In genomic region chr14:74084277-74085046, GRCh38 we compare ENCODE assay signal across 8 cellular contexts. TPM values are rescaled to one million over a fixed set of nuclear protein-coding genes. Genes with fewer than 3 reads are reported as not detected.
DNase-seq lines count a peak whose midpoint lies in the region; ATAC-seq, FAIRE-seq and TF ChIP-seq lines count a peak whose summit lies in the region.

Gene ALDH6A1 (minus strand): TSS chr14:74084453. CDS start chr14:74084394, 59 bp downstream.
Gene LIN52 (plus strand): TSS chr14:74084956. CDS start chr14:74084975, 19 bp downstream.

- peak; percentile 85 for ATAC-seq in GM21390 (IDR thresholded peaks at IDR 0.05; ENCODE audit: unreplicated experiment)
- ATAC-seq in activated CD8-positive, alpha-beta memory T cell treated with anti-CD3 and anti-CD28 coated beads, Interleukin-2, amount 10 ng/mL, durations not matched to agents 7 days and 5 days = peak; percentile 95

- H4K5ac ChIP-seq in H1 (ENCODE audit: insufficient read length, low read depth, low read length) = peak within 1 kb of the TSS; percentile 43

- no peaks in the 10 kb centered on the region for H3K27me3 Mint-ChIP-seq in activated CD8-positive, alpha-beta memory T cell treated with anti-CD3 and anti-CD28 coated beads, Interleukin-2, amount 10 ng/mL, durations not matched to agents 7 days and 5 days

- CTCF ChIA-PET in activated CD8-positive, alpha-beta memory T cell treated with anti-CD3 and anti-CD28 coated beads, Interleukin-2, amount 10 ng/mL, durations not matched to agents 7 days and 5 days (lab: Charles Lee) = interaction anchor here (0.6 to 1.0 kb wide), 3 partner anchors 169 to 1152 kb away, joined by 3 read pairs; no protein-coding TSS in a partner anchor
- CTCF ChIA-PET in H1 (lab: Charles Lee; ENCODE audit: partially characterized antibody) = interaction anchor here (0.6 kb wide), 2 partner anchors 177 to 396 kb away, joined by 3 to 4 read pairs; no protein-coding TSS in a partner anchor

- peak within 1 kb of the TSS; percentile 32 for H4K91ac ChIP-seq in H1 (replicated peaks; ENCODE audit: insufficient read length, low read length)
- no peak within 1 kb of the TSS for H4K91ac ChIP-seq in mesenchymal stem cell (ENCODE audit: low read length)

- H3K36me3 Mint-ChIP-seq in activated CD8-positive, alpha-beta memory T cell treated with anti-CD3 and anti-CD28 coated beads, Interleukin-2, amount 10 ng/mL, durations not matched to agents 7 days and 5 days = peaks cover 20% of the 10 kb centered on the region

- H3K27ac ChIP-seq in HUES48 (ENCODE audit: low read depth, low read length) = peak within 1 kb of the TSS; percentile 92
- peak within 1 kb of the TSS; percentile 89 for H3K27ac ChIP-seq in H1 (ENCODE audit: low read depth, low read length)
- H3K27ac ChIP-seq in mesenchymal stem cell (ENCODE audit: low read length, poor library complexity, severe bottlenecking) = peak within 1 kb of the TSS; percentile 57

- peak within 1 kb of the TSS; percentile 75 to 78 for H3K4me2 ChIP-seq in H1 (ENCODE audit: insufficient read depth in 1 of 2, low read depth in 2 of 2, low read length in 2 of 2)
- H3K4me2 ChIP-seq in mesenchymal stem cell (ENCODE audit: low read length, poor library complexity, severe bottlenecking) = peak within 1 kb of the TSS; percentile 91

- peak within 1 kb of the TSS; percentile 98 for H3K27ac Mint-ChIP-seq in activated CD8-positive, alpha-beta memory T cell treated with anti-CD3 and anti-CD28 coated beads, Interleukin-2, amount 10 ng/mL, durations not matched to agents 7 days and 5 days

- H2BK12ac ChIP-seq in H1 (ENCODE audit: low read depth, low read length) = peak within 1 kb of the TSS; percentile 94
- H2BK12ac ChIP-seq in mesenchymal stem cell (ENCODE audit: low read length in 2 of 2) = no peak within 1 kb of the TSS

- peak within 1 kb of the TSS; percentile 100 for H3K4me3 Mint-ChIP-seq in activated CD8-positive, alpha-beta memory T cell treated with anti-CD3 and anti-CD28 coated beads, Interleukin-2, amount 10 ng/mL, durations not matched to agents 7 days and 5 days

- POLR2A ChIA-PET in H1 (lab: Charles Lee; ENCODE audit: partially characterized antibody) = interaction anchor here (1.0 to 5.4 kb wide), 5 partner anchors 10 to 29 kb away, joined by 3 to 26 read pairs (median 3); no protein-coding TSS in a partner anchor

- H3K56ac ChIP-seq in H1 (replicated peaks; ENCODE audit: insufficient read length, low read depth, low read length) = peak within 1 kb of the TSS; percentile 75

- H3K4me1 ChIP-seq in HUES48 (ENCODE audit: control insufficient read depth, insufficient read depth, low read length) (peaks cover 12% of the 10 kb centered on the region), NT2/D1 (ENCODE audit: insufficient read depth, insufficient read length) (no peaks in the 10 kb centered on the region), H1 (replicated peaks in 1 of 4; ENCODE audit: control insufficient read depth in 3 of 4, insufficient read depth in 4 of 4, low read length in 3 of 4) (peaks cover 0 to 3% (median 2%) of the 10 kb centered on the region in 4 experiments; a peak in 4 of 7 replicates), mesenchymal stem cell (ENCODE audit: control insufficient read depth, insufficient read depth, low read depth, low read length) (peaks cover 4% of the 10 kb centered on the region)

- H3K23me2 ChIP-seq in H1 (ENCODE audit: low read depth, low read length) = peaks cover 7% of the 10 kb centered on the region; the same call in 1 of the 2 replicates

- TF ChIP-seq RAD21 in H1 (IDR thresholded peaks at IDR 0.05 in 1 of 2, conservative IDR thresholded peaks at IDR 0.05 in 1 of 2; ENCODE audit: low read depth in 2 of 2, low read length in 2 of 2) = no peak

- no peak within 1 kb of the TSS for H3K4ac ChIP-seq in H1 (replicated peaks; ENCODE audit: insufficient read length, low read depth, low read length)
- H3K4ac ChIP-seq in mesenchymal stem cell (ENCODE audit: low read depth in 1 of 2, low read length in 2 of 2) = peak within 1 kb of the TSS in 1 of 2 experiments; percentile 11

- H4K20me1 ChIP-seq in H1 (replicated peaks in 1 of 2; ENCODE audit: control insufficient read depth in 1 of 2, insufficient read depth in 2 of 2, low read length in 2 of 2) = no peaks in the 10 kb centered on the region

- H3K27me3 ChIP-seq in HUES48 (ENCODE audit: control insufficient read depth, insufficient read depth, low read length) (no peaks in the 10 kb centered on the region), NT2/D1 (ENCODE audit: insufficient read depth, insufficient read length) (no peaks in the 10 kb centered on the region), H1 (replicated peaks in 1 of 4; ENCODE audit: control insufficient read depth in 3 of 4, extremely low read depth in 1 of 4, insufficient read depth in 3 of 4, low read length in 3 of 4) (no peaks in the 10 kb centered on the region), mesenchymal stem cell (ENCODE audit: control insufficient read depth in 1 of 2, insufficient read depth in 1 of 2, low read length in 2 of 2) (no peaks in the 10 kb centered on the region)

- H3K36me3 ChIP-seq in HUES48 (ENCODE audit: control insufficient read depth, insufficient read depth, low read length) (no peaks in the 10 kb centered on the region), NT2/D1 (ENCODE audit: insufficient read depth, insufficient read length, low read length) (no peaks in the 10 kb centered on the region), H1 (ENCODE audit: control insufficient read depth in 2 of 4, insufficient read depth in 4 of 4, low read length in 3 of 4) (no peaks in the 10 kb centered on the region), mesenchymal stem cell (ENCODE audit: control insufficient read depth in 1 of 2, insufficient read depth in 2 of 2, low read depth in 1 of 2, low read length in 2 of 2) (no peaks in the 10 kb centered on the region)

- H2AFZ ChIP-seq in H1 (ENCODE audit: low read length) (0 out of 2 replicates have a peak within 1 kb of the TSS, but pooled peaks have one; percentile 7), mesenchymal stem cell (ENCODE audit: low read depth, low read length) (peak within 1 kb of the TSS; percentile 100)

- peak within 1 kb of the TSS; percentile 71; the same call in 1 of the 2 replicates for H3K18ac ChIP-seq in H1 (ENCODE audit: extremely low read depth, low read length)
- peak within 1 kb of the TSS; percentile 35 to 72 for H3K18ac ChIP-seq in mesenchymal stem cell (ENCODE audit: low read depth in 1 of 2, low read length in 2 of 2)

- H3K9me3 ChIP-seq in HUES48 (ENCODE audit: control insufficient read depth, insufficient read depth, low read length) = no peaks in the 10 kb centered on the region
- no peaks in the 10 kb centered on the region for H3K9me3 ChIP-seq in NT2/D1 (ENCODE audit: insufficient read depth, low read length)
- H3K9me3 ChIP-seq in H1 (ENCODE audit: insufficient read depth in 2 of 2, low read depth in 1 of 2, low read length in 1 of 2) = no peaks in the 10 kb centered on the region
- H3K9me3 ChIP-seq in mesenchymal stem cell (ENCODE audit: control insufficient read depth, low read length) = no peaks in the 10 kb centered on the region

- H4K8ac ChIP-seq in H1 (ENCODE audit: extremely low read depth, insufficient read depth, low read length) (peak within 1 kb of the TSS; percentile 99; the same call in 1 of the 2 replicates), mesenchymal stem cell (ENCODE audit: low read length) (peak within 1 kb of the TSS; percentile 43)

- peak; percentile 96 to 98 for TF ChIP-seq POLR2A in H1 (IDR thresholded peaks at IDR 0.05; ENCODE audit: control extremely low read depth in 1 of 2, low read depth in 2 of 2, low read length in 2 of 2)

- H2BK120ac ChIP-seq in H1 (replicated peaks; ENCODE audit: low read depth, low read length) = no peak within 1 kb of the TSS
- H2BK120ac ChIP-seq in mesenchymal stem cell (ENCODE audit: low read depth, low read length) = no peak within 1 kb of the TSS

- no peak within 1 kb of the TSS for H2BK20ac ChIP-seq in H1 (ENCODE audit: low read length)

- H3K14ac ChIP-seq in H1 (ENCODE audit: insufficient read length) (no peak within 1 kb of the TSS), mesenchymal stem cell (ENCODE audit: low read length in 2 of 2) (peak within 1 kb of the TSS in 1 of 2 experiments; percentile 66)

- no peak within 1 kb of the TSS for H3K23ac ChIP-seq in H1 (ENCODE audit: insufficient read length)
- peak within 1 kb of the TSS in 1 of 2 experiments; percentile 74 for H3K23ac ChIP-seq in mesenchymal stem cell (ENCODE audit: low read length in 2 of 2)

- H2BK5ac ChIP-seq in H1 (ENCODE audit: low read depth, low read length) = peak within 1 kb of the TSS; percentile 96
- H2BK5ac ChIP-seq in mesenchymal stem cell (ENCODE audit: low read depth, low read length, poor library complexity, severe bottlenecking) = no peak within 1 kb of the TSS

- no peak within 1 kb of the TSS for H2BK15ac ChIP-seq in H1 (ENCODE audit: low read length)
- H2BK15ac ChIP-seq in mesenchymal stem cell (ENCODE audit: low read depth, poor library complexity, severe bottlenecking) = peak within 1 kb of the TSS; percentile 17

- DNase-seq in D341Med (ENCODE audit: low spot score) (peak; percentile 96), NT2/D1 (ENCODE audit: low read depth, low spot score) (peak; percentile 98), H1 (ENCODE audit: low read depth in 1 of 2, low spot score in 2 of 2) (peak; percentile 99), mesenchymal stem cell (peak; percentile 100)
- DNase-seq in activated CD8-positive, alpha-beta memory T cell treated with anti-CD3 and anti-CD28 coated beads, Interleukin-2, amount 10 ng/mL, durations not matched to agents 7 days and 5 days = peak; percentile 100
- peak; percentile 100 for DNase-seq in stimulated activated CD8-positive, alpha-beta memory T cell treated with anti-CD3 and anti-CD28 coated beads, Interleukin-12 subunit alpha, Interleukin-12 subunit beta, amount 100 ng/mL, for 4 hours (ENCODE audit: low read depth)

- H3K79me2 ChIP-seq in H1 (ENCODE audit: control insufficient read depth in 1 of 2, insufficient read depth in 2 of 2, low read length in 2 of 2) = peaks cover 3 to 53% of the 10 kb centered on the region in 2 experiments; a peak in 3 of 4 replicates

- peak in 1 of 3 experiments; percentile 11; a peak in 1 of 4 replicates for TF ChIP-seq CTCF in H1 (IDR thresholded peaks at IDR 0.05; ENCODE audit: control extremely low read depth in 1 of 3, insufficient read depth in 1 of 3, low read depth in 1 of 3, low read length in 3 of 3)

- peak in 1 of 2 experiments; percentile 77; a peak in 1 of 3 replicates for TF ChIP-seq EP300 in H1 (IDR thresholded peaks at IDR 0.05; ENCODE audit: borderline replicate concordance in 1 of 2, low read depth in 2 of 2, low read length in 2 of 2)

- peak within 1 kb of the TSS; percentile 92 for H3K4me3 ChIP-seq in HUES48 (ENCODE audit: low read depth, low read length)
- peak within 1 kb of the TSS; percentile 82 for H3K4me3 ChIP-seq in NT2/D1 (ENCODE audit: insufficient read length, low read depth)
- peak within 1 kb of the TSS; percentile 86 to 99 (median 91) for H3K4me3 ChIP-seq in H1 (ENCODE audit: extremely low read depth in 1 of 4, insufficient read depth in 2 of 4, low read depth in 3 of 4, low read length in 4 of 4)
- peak within 1 kb of the TSS; percentile 85 to 97 for H3K4me3 ChIP-seq in mesenchymal stem cell (ENCODE audit: insufficient read depth in 1 of 2, low read depth in 1 of 2, low read length in 2 of 2)

- no peaks in the 10 kb centered on the region; the same call in 1 of the 2 replicates for H3K79me1 ChIP-seq in H1 (ENCODE audit: low read depth, low read length)
- peaks cover 11% of the 10 kb centered on the region for H3K79me1 ChIP-seq in mesenchymal stem cell (replicated peaks; ENCODE audit: low read length, poor library complexity, severe bottlenecking)

- peaks cover 46% of the 10 kb centered on the region for H3K4me1 Mint-ChIP-seq in activated CD8-positive, alpha-beta memory T cell treated with anti-CD3 and anti-CD28 coated beads, Interleukin-2, amount 10 ng/mL, durations not matched to agents 7 days and 5 days

- H2AK5ac ChIP-seq in H1 (ENCODE audit: low read depth, low read length) = peak within 1 kb of the TSS; percentile 7; the same call in 1 of the 2 replicates
- H2AK5ac ChIP-seq in mesenchymal stem cell (ENCODE audit: low read length, severe bottlenecking) = no peak within 1 kb of the TSS

- no peaks in the 10 kb centered on the region for H3K9me3 Mint-ChIP-seq in activated CD8-positive, alpha-beta memory T cell treated with anti-CD3 and anti-CD28 coated beads, Interleukin-2, amount 10 ng/mL, durations not matched to agents 7 days and 5 days (ENCODE audit: low read depth)

- peak; percentile 85 for FAIRE-seq in H1 (lab: Jason Lieb, UNC)

- peak within 1 kb of the TSS; percentile 96 for H3K9ac ChIP-seq in HUES48 (ENCODE audit: low read depth, low read length)
- peak within 1 kb of the TSS; percentile 87 for H3K9ac ChIP-seq in NT2/D1 (ENCODE audit: insufficient read length, low read depth)
- peak within 1 kb of the TSS; percentile 85 to 99 (median 98) for H3K9ac ChIP-seq in H1 (replicated peaks in 1 of 4; ENCODE audit: extremely low read depth in 1 of 4, low read depth in 3 of 4, low read length in 3 of 4)
- peak within 1 kb of the TSS; percentile 95 for H3K9ac ChIP-seq in mesenchymal stem cell (ENCODE audit: low read length)

- 1% methylated on average over 46 of the region's 46 CpGs; no CpG with 5 or more reads in 1 of the 2 experiments for WGBS in H1 (ENCODE audit: extremely low coverage in 1 of 2, insufficient coverage in 1 of 2, insufficient read length in 1 of 2, insufficient replicate concordance in 2 of 2, low coverage in 1 of 2, low lambda C conversion rate in 2 of 2, missing lambda C conversion rate in 1 of 2), 2 experiments
- under 1% methylated on average over 32 of the region's 46 CpGs for WGBS in mesenchymal stem cell

RNA-seq across cellular contexts. Expression of gene ALDH6A1, which starts in this region (rescaled TPM):
- total RNA-seq in activated CD8-positive, alpha-beta memory T cell treated with anti-CD3 and anti-CD28 coated beads, Interleukin-2, amount 10 ng/mL, durations not matched to agents 7 days and 5 days = 10 to 100 TPM; 13.8 to 15.5 TPM
- 28.0 and 28.7 TPM in 2 replicates for total RNA-seq in H1 (2021; fragmentation: NEBNext Ultra II Directional; extraction: Animal tissue kit (Norgen Biotek cat#: 25700))
- polyA plus RNA-seq in H1 (2011; rRNA removed) = 10.5 and 12.1 TPM in 2 replicates
- 16.1 TPM for polyA plus RNA-seq in H1 (2011; cell fraction: cytosol; rRNA removed)
- polyA plus RNA-seq in H1 (2011; cell fraction: nucleus; rRNA removed) = 9.2 TPM
- 16.0 to 21.1 TPM (median 18.0 TPM) in 4 replicates for polyA plus RNA-seq in H1 (2012, experiment 1 of 2)
- polyA plus RNA-seq in H1 (2012, experiment 2 of 2) = 5.4 TPM
- 10.1 TPM for polyA plus RNA-seq in H1 (2013, experiment 1 of 2)
- polyA plus RNA-seq in H1 (2013, experiment 2 of 2) = 9.9 TPM
- 52.2 and 54.7 TPM in 2 replicates for polyA minus RNA-seq in H1 (2011; rRNA and poly(A)+ RNA removed)
- 14.7 TPM for polyA minus RNA-seq in H1 (2011; cell fraction: cytosol; rRNA and poly(A)+ RNA removed)
- 15.6 TPM for polyA minus RNA-seq in H1 (2011; cell fraction: nucleus; rRNA and poly(A)+ RNA removed)
- 3.7 TPM for polyA plus RNA-seq in mesenchymal stem cell (2013, experiment 1 of 2)
- 3.5 TPM for polyA plus RNA-seq in mesenchymal stem cell (2013, experiment 2 of 2)

RNA-seq across cellular contexts. Expression of gene LIN52, which starts in this region (rescaled TPM):
- total RNA-seq in activated CD8-positive, alpha-beta memory T cell treated with anti-CD3 and anti-CD28 coated beads, Interleukin-2, amount 10 ng/mL, durations not matched to agents 7 days and 5 days = 10 to 100 TPM; 18.3 to 20.1 TPM
- total RNA-seq in H1 (2021; fragmentation: NEBNext Ultra II Directional; extraction: Animal tissue kit (Norgen Biotek cat#: 25700)) = 11.3 and 11.6 TPM in 2 replicates
- 4.7 and 6.8 TPM in 2 replicates for polyA plus RNA-seq in H1 (2011; rRNA removed)
- polyA plus RNA-seq in H1 (2011; cell fraction: cytosol; rRNA removed) = 8.2 TPM
- polyA plus RNA-seq in H1 (2011; cell fraction: nucleus; rRNA removed) = 4.4 TPM
- polyA plus RNA-seq in H1 (2012, experiment 1 of 2) = 8.4 to 12.4 TPM (median 8.9 TPM) in 4 replicates
- polyA plus RNA-seq in H1 (2012, experiment 2 of 2) = 4.0 TPM
- 7.1 TPM for polyA plus RNA-seq in H1 (2013, experiment 1 of 2)
- 7.7 TPM for polyA plus RNA-seq in H1 (2013, experiment 2 of 2)
- 12.9 and 15.2 TPM in 2 replicates for polyA minus RNA-seq in H1 (2011; rRNA and poly(A)+ RNA removed)
- 9.0 TPM for polyA minus RNA-seq in H1 (2011; cell fraction: cytosol; rRNA and poly(A)+ RNA removed)
- 23.4 TPM for polyA minus RNA-seq in H1 (2011; cell fraction: nucleus; rRNA and poly(A)+ RNA removed)
- polyA plus RNA-seq in mesenchymal stem cell (2013, experiment 1 of 2) = 8.1 TPM
- 8.5 TPM for polyA plus RNA-seq in mesenchymal stem cell (2013, experiment 2 of 2)

Comparison
In these comparisons a context has a peak if more than half of its experiments do, and no peak if none do; other contexts are left out.
1. Peak in every context shown above with its lines: DNase-seq, ATAC-seq, H3K4me3 ChIP-seq and H3K27ac ChIP-seq.